In the genomic region with DNA sequence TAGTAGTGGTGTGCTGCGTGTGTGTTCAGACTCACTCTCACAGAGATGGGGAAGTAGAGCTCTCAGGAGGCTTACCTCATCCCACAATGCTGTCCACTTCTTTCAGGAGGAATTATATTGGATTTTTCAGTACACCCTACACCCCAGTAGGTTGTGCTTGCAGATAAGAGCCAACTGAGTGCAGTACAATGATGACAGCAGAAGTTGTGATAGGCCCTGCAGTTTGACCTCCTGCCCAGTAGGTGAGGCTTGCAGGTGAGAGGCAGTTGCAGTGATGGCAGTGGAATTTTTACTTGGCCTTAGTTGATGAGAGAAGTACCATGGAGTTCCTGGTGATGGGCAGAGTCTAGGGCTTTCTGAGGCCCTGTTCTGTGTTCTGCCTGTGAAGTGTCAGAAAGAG, we compare ENCODE assay signal across 17 cellular contexts.
DNase-seq lines count a peak whose midpoint lies in the region; ATAC-seq, FAIRE-seq and TF ChIP-seq lines count a peak whose summit lies in the region.
"Had no signal": no experiment of that assay in that cellular context is flagged by ENCODE, and none has a peak within 500 bp of the region (broad histone marks: within the 10 kb centered on the region; RNA-seq: fewer than 3 reads in every experiment).

No MANE protein-coding gene starts in this region.

- no peak overlapping the region for H4K8ac ChIP-seq in mesendoderm (ENCODE audit: low read depth, low read length)

- peaks cover 2% of the 10 kb centered on the region for H3K27me3 Mint-ChIP-seq in GM23338 (ENCODE audit: insufficient read depth, low read depth, poor library complexity)
- no peaks in the 10 kb centered on the region for H3K27me3 Mint-ChIP-seq in endothelial cell (ENCODE audit: unreplicated experiment)
- H3K27me3 Mint-ChIP-seq: B cell; CD4-positive, alpha-beta T cell had no signal

- no peak for TF ChIP-seq EP300 in GM12878 (IDR thresholded peaks at IDR 0.05; ENCODE audit: borderline replicate concordance in 1 of 2, control insufficient read depth in 1 of 2, low read depth in 2 of 2, low read length in 2 of 2)

- in situ Hi-C loops in GM12878 (cut with MboI) = loop anchor here (25.0 kb wide), 1 partner anchor 1531 kb away; no protein-coding TSS in a partner anchor

- no peak overlapping the region for H2BK15ac ChIP-seq in mesendoderm (replicated peaks; ENCODE audit: low read depth)

- no peak overlapping the region for H2BK120ac ChIP-seq in mesendoderm (ENCODE audit: low read depth, low read length)

- intact Hi-C loops in GM12878 (cut with micrococcal nuclease; ENCODE audit: unreplicated experiment) = no loop called here
- intact Hi-C loops in tibial artery (cut with DNase I; ENCODE audit: low total_unique reads) = no loop called here

- SMC1A ChIA-PET in GM12878 (lab: Charles Lee; ENCODE audit: uncharacterized antibody, unreplicated experiment) = no interaction called here

- no peak overlapping the region for H2AK5ac ChIP-seq in mesendoderm (ENCODE audit: low read length)

- BruUV-seq in GM12878 (replicated peaks; lab: Mats Ljungman, UMichigan) = no TSS peak

- H4K20me1 ChIP-seq in GM23338 (replicated peaks; ENCODE audit: insufficient read depth) (no peaks in the 10 kb centered on the region), GM12878 (ENCODE audit: control insufficient read depth, insufficient read depth) (no peaks in the 10 kb centered on the region)

- RAD21 ChIA-PET in GM12878 (lab: Charles Lee; ENCODE audit: unreplicated experiment) = no interaction called here

- H3K4me3 Mint-ChIP-seq in GM23338 (no peak overlapping the region), endothelial cell (ENCODE audit: unreplicated experiment) (no peak overlapping the region)
- H3K4me3 Mint-ChIP-seq: B cell; CD4-positive, alpha-beta T cell had no signal

- H3K79me1 ChIP-seq in mesendoderm (ENCODE audit: low read length) = no peaks in the 10 kb centered on the region

- CTCF ChIA-PET in GM12878 (lab: Yijun Ruan, JAX) = no interaction called here

- no peak for FAIRE-seq in GM12878 (lab: Jason Lieb, UNC)
- FAIRE-seq: GM12891 had no signal

- no peak for TF ChIP-seq RAD21 in GM12878 (IDR thresholded peaks at IDR 0.05; ENCODE audit: insufficient read depth, low read depth, low read length)

- H3K4me1 Mint-ChIP-seq in GM23338 = no peaks in the 10 kb centered on the region
- H3K4me1 Mint-ChIP-seq in endothelial cell (ENCODE audit: unreplicated experiment) = no peaks in the 10 kb centered on the region
- H3K4me1 Mint-ChIP-seq: B cell had no signal

- H3K27ac ChIP-seq in GM23338 (ENCODE audit: low read depth) (no peak overlapping the region), GM12878 (ENCODE audit: control insufficient read depth, insufficient read depth) (no peak overlapping the region), mesendoderm (ENCODE audit: low read depth, low read length) (no peak overlapping the region), tibial artery (no peak overlapping the region)

- H3K4me2 ChIP-seq in GM23338 = no peak overlapping the region
- H3K4me2 ChIP-seq in GM12878 (ENCODE audit: control insufficient read depth, insufficient read depth) = no peak overlapping the region
- no peak overlapping the region for H3K4me2 ChIP-seq in mesendoderm (ENCODE audit: low read length)

- no peaks in the 10 kb centered on the region; the same call in 2 of the 3 replicates for H3K9me3 ChIP-seq in GM12878 (replicated peaks; ENCODE audit: control insufficient read depth, insufficient read depth, low read length)
- peaks cover 0 to 8% (median 0%) of the 10 kb centered on the region in 3 donors for H3K9me3 ChIP-seq in tibial artery

- POLR2A ChIA-PET in GM12878 (lab: Charles Lee) = no interaction called here

- H2AFZ ChIP-seq in GM23338 = no peak overlapping the region
- no peak overlapping the region for H2AFZ ChIP-seq in GM12878 (ENCODE audit: control insufficient read depth, low read depth, low read length)

- 39% methylated on average over 1 of the region's 1 CpG for WGBS in GM12878 (ENCODE audit: insufficient coverage, insufficient replicate concordance, low lambda C conversion rate, missing lambda C conversion rate)
- WGBS in mesendoderm (ENCODE audit: extremely low coverage, insufficient coverage, low lambda C conversion rate) = no CpG with 5 or more reads among the region's 1 CpG

- TF ChIP-seq CTCF in GM23338 (conservative IDR thresholded peaks at IDR 0.05; ENCODE audit: low read depth in 2 of 2) = peak; percentile 12 to 27; a peak in 1 of 4 replicates
- TF ChIP-seq CTCF in GM12878 (IDR thresholded peaks at IDR 0.05 in 2 of 3, conservative IDR thresholded peaks at IDR 0.05 in 1 of 3; ENCODE audit: control insufficient read depth in 2 of 3, extremely low read depth in 1 of 3, insufficient read depth in 1 of 3, low read depth in 3 of 3, low read length in 3 of 3) = no peak
- TF ChIP-seq CTCF in tibial artery (IDR thresholded peaks at IDR 0.05) = no peak
- no peak for TF ChIP-seq CTCF in endothelial cell (IDR thresholded peaks at IDR 0.05; ENCODE audit: unreplicated experiment)

- H3K36me3 Mint-ChIP-seq in GM23338 (ENCODE audit: low read depth) (peaks cover 9% of the 10 kb centered on the region; the same call in 2 of the 3 replicates), endothelial cell (ENCODE audit: low read depth, unreplicated experiment) (no peaks in the 10 kb centered on the region)

- no peak overlapping the region for H3K27ac Mint-ChIP-seq in GM23338
- no peak overlapping the region for H3K27ac Mint-ChIP-seq in endothelial cell (ENCODE audit: unreplicated experiment)
- H3K27ac Mint-ChIP-seq: B cell; CD4-positive, alpha-beta T cell had no signal

- H3K4me3 ChIP-seq in GM23338 = no peak overlapping the region
- no peak overlapping the region for H3K4me3 ChIP-seq in GM12878
- no peak overlapping the region for H3K4me3 ChIP-seq in mesendoderm (ENCODE audit: low read length)
- H3K4me3 ChIP-seq in tibial artery = no peak overlapping the region

- ATAC-seq in GM23338 = no peak
- ATAC-seq in GM12878 = peak; percentile 21; the same call in 1 of the 3 replicates

- no peak overlapping the region for H3K23ac ChIP-seq in mesendoderm (ENCODE audit: low read length)

- TF ChIP-seq POLR2A in GM12878 (IDR thresholded peaks at IDR 0.05; ENCODE audit: low read depth, low read length) = no peak

- peaks cover 5% of the 10 kb centered on the region for H3K9me3 Mint-ChIP-seq in GM23338
- H3K9me3 Mint-ChIP-seq in endothelial cell (ENCODE audit: unreplicated experiment) = no peaks in the 10 kb centered on the region

- no peak overlapping the region for H3K4ac ChIP-seq in mesendoderm (ENCODE audit: low read depth, low read length)

- H3K79me2 ChIP-seq in GM23338 (replicated peaks; ENCODE audit: insufficient read depth) = no peaks in the 10 kb centered on the region
- H3K79me2 ChIP-seq in GM12878 (ENCODE audit: control insufficient read depth, insufficient read depth, low read length) = no peaks in the 10 kb centered on the region
- H3K79me2 ChIP-seq in mesendoderm (ENCODE audit: control insufficient read depth, insufficient read depth, low read length) = no peaks in the 10 kb centered on the region

- H3K9ac ChIP-seq in GM12878 (ENCODE audit: control insufficient read depth, insufficient read depth, low read length) (no peak overlapping the region), mesendoderm (ENCODE audit: low read length) (no peak overlapping the region)

- H3K4me1 ChIP-seq in GM23338 (ENCODE audit: insufficient read depth) = no peaks in the 10 kb centered on the region
- no peaks in the 10 kb centered on the region for H3K4me1 ChIP-seq in GM12878 (ENCODE audit: control insufficient read depth, insufficient read depth, low read length)
- no peaks in the 10 kb centered on the region for H3K4me1 ChIP-seq in mesendoderm (ENCODE audit: control insufficient read depth, low read depth, low read length)
- H3K4me1 ChIP-seq in tibial artery = no peaks in the 10 kb centered on the region

- no peaks in the 10 kb centered on the region for H3F3A ChIP-seq in GM23338 (replicated peaks; ENCODE audit: low read depth)

- H3K36me3 ChIP-seq in GM23338 (ENCODE audit: insufficient read depth) = no peaks in the 10 kb centered on the region
- no peaks in the 10 kb centered on the region for H3K36me3 ChIP-seq in GM12878 (ENCODE audit: control insufficient read depth in 2 of 2, insufficient read depth in 2 of 2, low read length in 1 of 2)
- H3K36me3 ChIP-seq in mesendoderm (ENCODE audit: control insufficient read depth, insufficient read depth, low read length) = no peaks in the 10 kb centered on the region
- no peaks in the 10 kb centered on the region for H3K36me3 ChIP-seq in tibial artery

- DNase-seq in DMS53 treated with DMSO at 0.1 percent for 48 hours (lab: John Stamatoyannopoulos, UW; ENCODE audit: unreplicated experiment) (peak; percentile 30), GM23338 (ENCODE audit: low spot score) (no peak), GM12878 (ENCODE audit: low read depth, low spot score) (no peak), mesendoderm (peak; percentile 10), tibial artery (no peak), endothelial cell (ENCODE audit: low spot score) (no peak), NCI-H69 (lab: John Stamatoyannopoulos, UW) (no peak)
- DNase-seq: ACHN; C1 segment of cervical spinal cord; Calu3; CD4-positive, alpha-beta T cell; DND-41; GDM1; IMR-90; KBM-7 had no signal

- H3K9me2 ChIP-seq in GM23338 (ENCODE audit: insufficient read depth) = no peaks in the 10 kb centered on the region; the same call in 1 of the 2 replicates

- no peak overlapping the region for H3K56ac ChIP-seq in mesendoderm (ENCODE audit: low read length)

- H2BK5ac ChIP-seq in mesendoderm (ENCODE audit: low read length) = no peak overlapping the region

- H3K18ac ChIP-seq in mesendoderm (ENCODE audit: low read length) = no peak overlapping the region

- H3K27me3 ChIP-seq in GM23338 (ENCODE audit: insufficient read depth) (no peaks in the 10 kb centered on the region), GM12878 (replicated peaks in 1 of 2; ENCODE audit: control insufficient read depth in 2 of 2, insufficient read depth in 2 of 2, low read length in 1 of 2) (no peaks in the 10 kb centered on the region; a peak in 1 of 4 replicates), mesendoderm (ENCODE audit: insufficient read depth, low read length, poor library complexity) (no peaks in the 10 kb centered on the region), tibial artery (no peaks in the 10 kb centered on the region)

- no peak overlapping the region for H4K5ac ChIP-seq in mesendoderm (ENCODE audit: low read length)

TF ChIP-seq in GM23338, 12 proteins besides CTCF, POLR2A, EP300 and RAD21 (continues in another document):
- TF ChIP-seq ZNF331 (CRISPR knock-in tag; IDR thresholded peaks at IDR 0.05; ENCODE audit: low read depth) (no peak), POLR2AphosphoS5 (IDR thresholded peaks at IDR 0.05; ENCODE audit: low read depth) (no peak)

TF ChIP-seq in GM12878, 131 proteins besides CTCF, POLR2A, EP300 and RAD21 (continues in another document):
- TF ChIP-seq CHD2 (IDR thresholded peaks at IDR 0.05; ENCODE audit: borderline replicate concordance, low read depth, low read length) (no peak), POLR2AphosphoS5 (IDR thresholded peaks at IDR 0.05; ENCODE audit: low read length) (no peak), HDAC2 (IDR thresholded peaks at IDR 0.05) (no peak), POU2F2 (IDR thresholded peaks at IDR 0.05; ENCODE audit: borderline replicate concordance, low read depth, low read length) (no peak), MYC (IDR thresholded peaks at IDR 0.05; ENCODE audit: insufficient read depth, insufficient read length, insufficient replicate concordance, low read length, severe bottlenecking) (no peak), STAT1 (conservative IDR thresholded peaks at IDR 0.05) (no peak)

Comparison
In these comparisons a context has a peak if more than half of its experiments do, and no peak if none do; other contexts are left out.
1. DNase-seq: peak in DMS53 treated with DMSO at 0.1 percent for 48 hours (single experiment) and mesendoderm (single experiment); none in GM23338 (single experiment), GM12878 (single experiment), tibial artery (0 of 2), endothelial cell (single experiment) and NCI-H69 (single experiment).
2. CTCF ChIP-seq: peak in GM23338 (2 of 2); none in GM12878 (0 of 3), tibial artery (0 of 2) and endothelial cell (single experiment).